Comparison of ENCODE assay signal across 8 cellular contexts in genomic region chr5:96816430-96816939, GRCh38. TPM values are rescaled to one million over a fixed set of nuclear protein-coding genes. Genes with fewer than 3 reads are reported as not detected.
DNase-seq lines count a peak whose midpoint lies in the region; ATAC-seq and TF ChIP-seq lines count a peak whose summit lies in the region.

No MANE protein-coding gene starts in this region.

- peak overlapping the region; percentile 59 for H3K4me3 ChIP-seq in CD8-positive, alpha-beta memory T cell (ENCODE audit: low read length)
- H3K4me3 ChIP-seq in parathyroid adenoma (ENCODE audit: low read depth, low read length) (no peak overlapping the region), tibial artery (no peak overlapping the region)

- in situ Hi-C loops in KBM-7 (cut with MboI; ENCODE audit: low pct_unique_long_range_greater_than_20kb, low sequenced_read_pairs): no loop called here

- H2AFZ ChIP-seq in parathyroid adenoma: peak overlapping the region; percentile 14

- POLR2A ChIA-PET in CD8-positive, alpha-beta memory T cell (lab: Charles Lee): interaction anchor here (0.6 to 3.1 kb wide), 4 partner anchors 9 to 121 kb away, joined by 3 to 52 read pairs (median 8); partner anchors contain the start of gene ERAP1

- H3K9me3 ChIP-seq in CD8-positive, alpha-beta memory T cell (ENCODE audit: low read length): no peaks in the 10 kb centered on the region
- H3K9me3 ChIP-seq in parathyroid adenoma (ENCODE audit: control insufficient read depth, low read length) (no peaks in the 10 kb centered on the region), tibial artery (no peaks in the 10 kb centered on the region)

- H3K4me2 ChIP-seq in parathyroid adenoma (ENCODE audit: low read length): no peak overlapping the region

- no peaks in the 10 kb centered on the region for H3K36me3 Mint-ChIP-seq in CD8-positive, alpha-beta memory T cell

- H3K9ac ChIP-seq in parathyroid adenoma: no peak overlapping the region

- H3K36me3 ChIP-seq in CD8-positive, alpha-beta memory T cell (ENCODE audit: insufficient read depth, low read length): no peaks in the 10 kb centered on the region
- no peaks in the 10 kb centered on the region for H3K36me3 ChIP-seq in parathyroid adenoma (ENCODE audit: control insufficient read depth, insufficient read depth, low read length)
- H3K36me3 ChIP-seq in tibial artery: no peaks in the 10 kb centered on the region

- peaks cover 53 to 68% (median 64%) of the 10 kb centered on the region in 3 donors for H3K4me1 Mint-ChIP-seq in CD8-positive, alpha-beta memory T cell

- peak overlapping the region; percentile 56 for H3K27ac ChIP-seq in CD8-positive, alpha-beta memory T cell (ENCODE audit: low read depth, low read length)
- H3K27ac ChIP-seq in parathyroid adenoma: no peak overlapping the region
- H3K27ac ChIP-seq in tibial artery: no peak overlapping the region

- no peaks in the 10 kb centered on the region for H3K9me3 Mint-ChIP-seq in CD8-positive, alpha-beta memory T cell

- peak overlapping the region; percentile 78 to 93 (median 88) for H3K4me3 Mint-ChIP-seq in CD8-positive, alpha-beta memory T cell

- TF ChIP-seq CTCF in parathyroid adenoma (IDR thresholded peaks at IDR 0.05) (no peak), tibial artery (IDR thresholded peaks at IDR 0.05) (no peak)

- intact Hi-C loops in tibial artery (cut with DNase I; ENCODE audit: low total_unique reads): no loop called here

- no peaks in the 10 kb centered on the region for H3K27me3 Mint-ChIP-seq in CD8-positive, alpha-beta memory T cell

- peak; percentile 84 for ATAC-seq in GM21529 (IDR thresholded peaks at IDR 0.05; ENCODE audit: unreplicated experiment)

- H3K79me2 ChIP-seq in parathyroid adenoma: no peaks in the 10 kb centered on the region

- peak overlapping the region; percentile 76 to 99 (median 92) for H3K27ac Mint-ChIP-seq in CD8-positive, alpha-beta memory T cell

- CTCF ChIA-PET in CD8-positive, alpha-beta memory T cell (lab: Charles Lee): interaction anchor here (0.8 to 1.8 kb wide), 7 partner anchors 9 to 345 kb away, joined by 3 to 11 read pairs (median 4); partner anchors contain the start of genes ERAP1 and LNPEP

- H3K4me1 ChIP-seq in CD8-positive, alpha-beta memory T cell (ENCODE audit: insufficient read depth, low read length): peaks cover 56% of the 10 kb centered on the region
- H3K4me1 ChIP-seq in parathyroid adenoma: no peaks in the 10 kb centered on the region
- H3K4me1 ChIP-seq in tibial artery: no peaks in the 10 kb centered on the region

- no peaks in the 10 kb centered on the region for H3K27me3 ChIP-seq in CD8-positive, alpha-beta memory T cell (ENCODE audit: insufficient read depth, low read length, poor library complexity, severe bottlenecking)
- H3K27me3 ChIP-seq in parathyroid adenoma (ENCODE audit: control insufficient read depth, insufficient read depth, low read length) (no peaks in the 10 kb centered on the region), tibial artery (no peaks in the 10 kb centered on the region)

- DNase-seq in CD8-positive, alpha-beta memory T cell: peak; percentile 45 to 88 (median 77)
- peak; percentile 74 for DNase-seq in KBM-7
- peak; percentile 36 for DNase-seq in activated T-cell treated with anti-CD3 and anti-CD28 coated beads for 24 hours (ENCODE audit: low read depth)
- DNase-seq in tibial artery: no peak
- no peak for DNase-seq in HK-2 (ENCODE audit: unreplicated experiment)
- no peak for DNase-seq in NCI-H2081 (lab: John Stamatoyannopoulos, UW)

RNA-seq across cellular contexts. Expression of gene ERAP1, which starts 8.7 kb away (rescaled TPM):
- 100 to 1,000 TPM in 1 of 2 experiments, 10 to 100 TPM in 1; 95.2 to 108 TPM for total RNA-seq in CD8-positive, alpha-beta memory T cell
- 63.2 TPM for polyA plus RNA-seq in CD8-positive, alpha-beta memory T cell

RNA-seq across cellular contexts. Expression of gene ERAP2, which starts 59.8 kb away (rescaled TPM):
- 10 to 100 TPM; 37.0 to 41.4 TPM for total RNA-seq in CD8-positive, alpha-beta memory T cell
- polyA plus RNA-seq in CD8-positive, alpha-beta memory T cell: 128 TPM

Comparison
In these comparisons a context has a peak if more than half of its experiments do, and no peak if none do; other contexts are left out.
1. DNase-seq: peak in CD8-positive, alpha-beta memory T cell (5 of 5), KBM-7 (single experiment) and activated T-cell treated with anti-CD3 and anti-CD28 coated beads for 24 hours (single experiment); none in tibial artery (0 of 2), HK-2 (single experiment) and NCI-H2081 (0 of 2).